In the genomic region with DNA sequence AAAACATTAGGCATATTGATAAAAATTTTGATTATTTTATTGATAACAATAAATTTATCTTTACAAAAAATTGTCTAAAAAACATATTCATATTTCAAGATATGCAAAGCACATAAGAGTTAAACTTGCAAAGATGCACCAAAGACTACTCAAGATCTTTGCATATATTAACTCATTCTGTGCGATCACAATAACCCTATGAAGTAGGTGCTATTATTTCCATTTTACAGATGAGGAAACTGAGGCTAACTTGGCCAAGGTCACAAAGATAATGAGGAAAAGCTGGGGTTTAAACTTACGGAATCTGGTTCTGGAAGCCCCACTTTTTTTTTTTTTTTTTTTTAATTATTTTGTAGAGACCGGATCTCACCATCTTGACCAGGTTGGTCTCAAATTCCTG, we compare ENCODE assay signal across 19 cellular contexts.
DNase-seq lines count a peak whose midpoint lies in the region; ATAC-seq and TF ChIP-seq lines count a peak whose summit lies in the region.
"Had no signal": no experiment of that assay in that cellular context is flagged by ENCODE, and none has a peak within 500 bp of the region (broad histone marks: within the 10 kb centered on the region; RNA-seq: fewer than 3 reads in every experiment).

No MANE protein-coding gene starts in this region.

- no peak for DNase-seq in activated T-cell treated with anti-CD3 and anti-CD28 coated beads, Interleukin-2, amount 50 U/mL, for 72 hours
- DNase-seq in activated T-cell treated with anti-CD3 and anti-CD28 coated beads, Interleukin-2, amount 50 U/mL, for 48 hours = no peak
- no peak for DNase-seq in activated CD8-positive, alpha-beta T cell treated with anti-CD3 and anti-CD28 coated beads, Interleukin-2, amount 10 ng/mL, durations not matched to agents 7 days and 5 days
- DNase-seq in testis (no peak), DMS114 treated with DMSO at 0.1 percent for 48 hours (lab: John Stamatoyannopoulos, UW; ENCODE audit: unreplicated experiment) (no peak), vagina (ENCODE audit: extremely low spot score in 2 of 2) (no peak)
- DNase-seq: activated T-cell treated with anti-CD3 and anti-CD28 coated beads, Interleukin-2, amount 50 U/mL, for 4 hours; CD4-positive, alpha-beta memory T cell; DND-41; glutamatergic neuron; immature natural killer cell; NCI-H345; nephron progenitor cell; SHP77; T1000 had no signal

- no peaks in the 10 kb centered on the region for H3K27me3 Mint-ChIP-seq in activated T-cell treated with anti-CD3 and anti-CD28 coated beads, Interleukin-2, amount 50 U/mL, for 72 hours (ENCODE audit: low read depth)
- H3K27me3 Mint-ChIP-seq in activated CD8-positive, alpha-beta T cell treated with anti-CD3 and anti-CD28 coated beads, Interleukin-2, amount 10 ng/mL, durations not matched to agents 7 days and 5 days (ENCODE audit: low read depth) = no peaks in the 10 kb centered on the region
- H3K27me3 Mint-ChIP-seq: CD4-positive, alpha-beta memory T cell had no signal

- H3K4me1 ChIP-seq in esophagus (ENCODE audit: control insufficient read depth in 2 of 2, insufficient read depth in 2 of 2, low read length in 1 of 2) (no peaks in the 10 kb centered on the region), testis (peaks cover 22% of the 10 kb centered on the region), vagina (peaks cover 32% of the 10 kb centered on the region)

- peak overlapping the region; percentile 2 to 19 for H3K4me3 ChIP-seq in esophagus (ENCODE audit: low read depth in 1 of 2, low read length in 2 of 2)
- no peak overlapping the region for H3K4me3 ChIP-seq in testis
- H3K4me3 ChIP-seq in vagina = no peak overlapping the region
- H3K4me3 ChIP-seq: GM23338 had no signal

- H3K9me3 ChIP-seq in esophagus (ENCODE audit: control insufficient read depth in 2 of 2, insufficient read depth in 1 of 2, low read depth in 1 of 2, low read length in 1 of 2) = no peaks in the 10 kb centered on the region
- H3K9me3 ChIP-seq in testis = no peaks in the 10 kb centered on the region
- no peaks in the 10 kb centered on the region for H3K9me3 ChIP-seq in vagina

- intact Hi-C loops in testis (cut with DNase I; ENCODE audit: low total_unique reads) = no loop called here
- intact Hi-C loops in vagina (cut with DNase I) = no loop called here

- no peaks in the 10 kb centered on the region for H3K36me3 Mint-ChIP-seq in activated T-cell treated with anti-CD3 and anti-CD28 coated beads, Interleukin-2, amount 50 U/mL, for 72 hours (ENCODE audit: insufficient read depth in 2 of 2)
- peaks cover 2% of the 10 kb centered on the region for H3K36me3 Mint-ChIP-seq in activated CD8-positive, alpha-beta T cell treated with anti-CD3 and anti-CD28 coated beads, Interleukin-2, amount 10 ng/mL, durations not matched to agents 7 days and 5 days (ENCODE audit: low read depth)
- H3K36me3 Mint-ChIP-seq: immature natural killer cell had no signal

- H3K4me3 Mint-ChIP-seq in activated T-cell treated with anti-CD3 and anti-CD28 coated beads, Interleukin-2, amount 50 U/mL, for 72 hours = peak overlapping the region; percentile 93 to 98
- H3K4me3 Mint-ChIP-seq in activated CD8-positive, alpha-beta T cell treated with anti-CD3 and anti-CD28 coated beads, Interleukin-2, amount 10 ng/mL, durations not matched to agents 7 days and 5 days = peak overlapping the region; percentile 80

- ATAC-seq in activated T-cell treated with anti-CD3 and anti-CD28 coated beads, Interleukin-2, amount 50 U/mL, for 72 hours (replicated peaks in 1 of 2) = no peak
- ATAC-seq in activated CD8-positive, alpha-beta T cell treated with anti-CD3 and anti-CD28 coated beads, Interleukin-2, amount 10 ng/mL, durations not matched to agents 7 days and 5 days = no peak
- ATAC-seq in GM19324 (IDR thresholded peaks at IDR 0.05; ENCODE audit: low FRiP score, unreplicated experiment) = no peak
- ATAC-seq: activated T-cell treated with anti-CD3 and anti-CD28 coated beads, Interleukin-2, amount 50 U/mL, for 4 hours; GM23338 had no signal

- no peaks in the 10 kb centered on the region for H3K36me3 ChIP-seq in esophagus (ENCODE audit: control insufficient read depth in 2 of 2, insufficient read depth in 2 of 2, low read length in 1 of 2)
- no peaks in the 10 kb centered on the region for H3K36me3 ChIP-seq in testis (ENCODE audit: low read depth, missing control alignments)
- no peaks in the 10 kb centered on the region for H3K36me3 ChIP-seq in vagina

- H3K4me1 Mint-ChIP-seq in activated T-cell treated with anti-CD3 and anti-CD28 coated beads, Interleukin-2, amount 50 U/mL, for 72 hours (ENCODE audit: low read depth) = peaks cover 24% of the 10 kb centered on the region
- peaks cover 32% of the 10 kb centered on the region for H3K4me1 Mint-ChIP-seq in activated CD8-positive, alpha-beta T cell treated with anti-CD3 and anti-CD28 coated beads, Interleukin-2, amount 10 ng/mL, durations not matched to agents 7 days and 5 days (ENCODE audit: low read depth)

- WGBS in esophagus, 2 donors = 94 to 99% methylated on average over 3 of the region's 3 CpGs
- WGBS in testis, 2 donors = 64 to 78% methylated on average over 3 of the region's 3 CpGs

- TF ChIP-seq POLR2A in testis (IDR thresholded peaks at IDR 0.05) (no peak), vagina (IDR thresholded peaks at IDR 0.05) (no peak)

- H3K27me3 ChIP-seq in esophagus (ENCODE audit: control insufficient read depth in 1 of 2, insufficient read depth in 2 of 2, low read length in 2 of 2) (no peaks in the 10 kb centered on the region), testis (no peaks in the 10 kb centered on the region), vagina (no peaks in the 10 kb centered on the region)

- H3K27ac Mint-ChIP-seq in activated T-cell treated with anti-CD3 and anti-CD28 coated beads, Interleukin-2, amount 50 U/mL, for 72 hours = no peak overlapping the region
- H3K27ac Mint-ChIP-seq in activated CD8-positive, alpha-beta T cell treated with anti-CD3 and anti-CD28 coated beads, Interleukin-2, amount 10 ng/mL, durations not matched to agents 7 days and 5 days = peak overlapping the region; percentile 54
- H3K27ac Mint-ChIP-seq: GM23338, nephron progenitor cell had no signal

- H3K27ac ChIP-seq in esophagus (ENCODE audit: low read depth in 2 of 2, low read length in 1 of 2) = peak overlapping the region; percentile 47 to 70
- H3K27ac ChIP-seq in testis = peak overlapping the region; percentile 99
- no peak overlapping the region for H3K27ac ChIP-seq in vagina
- H3K27ac ChIP-seq: KMS-11 had no signal

- CTCF ChIA-PET in activated CD8-positive, alpha-beta T cell treated with anti-CD3 and anti-CD28 coated beads, Interleukin-2, amount 10 ng/mL, durations not matched to agents 7 days and 5 days (lab: Charles Lee) = interaction anchor here (1.2 to 15.9 kb wide), 10 partner anchors 9 to 161 kb away, joined by 3 to 276 read pairs (median 4); partner anchors contain the start of gene SERTAD2

- TF ChIP-seq CTCF in testis (IDR thresholded peaks at IDR 0.05) (no peak), vagina (IDR thresholded peaks at IDR 0.05) (no peak)

- POLR2A ChIA-PET in activated CD8-positive, alpha-beta T cell treated with anti-CD3 and anti-CD28 coated beads, Interleukin-2, amount 10 ng/mL, durations not matched to agents 7 days and 5 days (lab: Charles Lee) = interaction anchor here (0.6 to 6.1 kb wide), 4 partner anchors 12 to 112 kb away, joined by 3 to 144 read pairs (median 16); partner anchors contain the start of gene SERTAD2

- H3K9me3 Mint-ChIP-seq in activated T-cell treated with anti-CD3 and anti-CD28 coated beads, Interleukin-2, amount 50 U/mL, for 72 hours = no peaks in the 10 kb centered on the region
- no peaks in the 10 kb centered on the region for H3K9me3 Mint-ChIP-seq in activated CD8-positive, alpha-beta T cell treated with anti-CD3 and anti-CD28 coated beads, Interleukin-2, amount 10 ng/mL, durations not matched to agents 7 days and 5 days (ENCODE audit: insufficient read depth)
- H3K9me3 Mint-ChIP-seq: activated T-cell treated with anti-CD3 and anti-CD28 coated beads, Interleukin-2, amount 50 U/mL, for 4 hours; GM23338; immature natural killer cell; nephron progenitor cell had no signal

Comparison
In these comparisons a context has a peak if more than half of its experiments do, and no peak if none do; other contexts are left out.
1. H3K4me3 ChIP-seq: peak in esophagus (2 of 2); none in testis (0 of 2) and vagina (0 of 2).